33 cellular contexts compared by ENCODE assay signal in the genomic region with DNA sequence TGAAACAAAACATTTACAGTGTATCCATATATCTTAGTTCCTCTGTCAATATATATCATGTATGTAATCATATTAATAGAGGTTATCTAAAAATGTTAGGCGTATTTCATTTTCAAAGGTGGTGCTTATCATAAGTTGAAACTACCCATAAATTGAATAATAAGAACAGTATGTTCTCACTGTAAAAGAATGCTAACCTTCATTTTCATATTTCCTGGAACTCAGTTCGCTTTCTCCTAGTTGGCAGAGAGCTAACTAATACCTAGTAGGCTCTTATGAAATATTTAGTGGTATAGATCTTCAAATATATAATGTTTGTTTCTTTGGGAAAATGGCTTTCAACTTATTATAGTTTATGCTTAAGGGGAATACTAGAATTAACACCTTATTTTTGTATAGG.
"Had no signal": no experiment of that assay in that cellular context is flagged by ENCODE, and none has a peak within 500 bp of the region (broad histone marks: within the 10 kb centered on the region; RNA-seq: fewer than 3 reads in every experiment).

No MANE protein-coding gene starts in this region.

- DNase-seq: activated CD4-positive, alpha-beta memory T cell treated with anti-CD3 and anti-CD28 coated beads for 36 hours; activated CD4-positive, alpha-beta T cell treated with anti-CD3 and anti-CD28 coated beads for 36 hours; activated CD4-positive, alpha-beta T cell treated with anti-CD3 and anti-CD28 coated beads, Interleukin-2, amount 10 ng/mL, durations not matched to agents 24 days and 14 days; activated CD4-positive, CD25-positive, alpha-beta regulatory T cell; activated CD4-positive, CD25-positive, alpha-beta regulatory T cell treated with anti-CD3 and anti-CD28 coated beads, Interleukin-2, amount 50 U/mL, for 72 hours; activated CD8-positive, alpha-beta memory T cell treated with anti-CD3 and anti-CD28 coated beads, Interleukin-2, amount 10 ng/mL, durations not matched to agents 7 days and 5 days; activated CD8-positive, alpha-beta memory T cell treated with anti-CD3 and anti-CD28 coated beads, Interleukin-2, amount 50 U/mL, for 4 hours; activated CD8-positive, alpha-beta T cell treated with anti-CD3 and anti-CD28 coated beads, Interleukin-2, amount 10 ng/mL, durations not matched to agents 7 days and 5 days; activated gamma-delta T cell; activated naive CD4-positive, alpha-beta T cell; activated naive CD4-positive, alpha-beta T cell treated with anti-CD3 and anti-CD28 coated beads, Interleukin-2, amount 10 ng/mL, durations not matched to agents 7 days and 5 days; activated naive CD8-positive, alpha-beta T cell treated with anti-CD3 and anti-CD28 coated beads, Interleukin-2, amount 10 ng/mL, durations not matched to agents 7 days and 5 days; activated T-cell treated with anti-CD3 and anti-CD28 coated beads for 4 hours; activated T-cell treated with anti-CD3 and anti-CD28 coated beads, Interleukin-2, amount 50 U/mL, for 24 hours; activated T-cell treated with anti-CD3 and anti-CD28 coated beads, Interleukin-2, amount 50 U/mL, for 72 hours; amniotic stem cell; aorta; body of pancreas; caudate nucleus; colonic mucosa; dorsolateral prefrontal cortex; effector memory CD4-positive, alpha-beta T cell; endodermal cell; erythroblast; head of caudate nucleus; T-helper 1 cell; T-helper 17 cell; T1000 had no signal

- H3K4me1 Mint-ChIP-seq: activated CD4-positive, alpha-beta T cell treated with anti-CD3 and anti-CD28 coated beads for 36 hours; activated CD4-positive, alpha-beta T cell treated with anti-CD3 and anti-CD28 coated beads, Interleukin-2, amount 10 ng/mL, durations not matched to agents 24 days and 14 days; activated CD8-positive, alpha-beta memory T cell treated with anti-CD3 and anti-CD28 coated beads, Interleukin-2, amount 10 ng/mL, durations not matched to agents 7 days and 5 days; activated naive CD4-positive, alpha-beta T cell treated with anti-CD3 and anti-CD28 coated beads, Interleukin-2, amount 10 ng/mL, durations not matched to agents 7 days and 5 days; activated naive CD8-positive, alpha-beta T cell treated with anti-CD3 and anti-CD28 coated beads, Interleukin-2, amount 10 ng/mL, durations not matched to agents 7 days and 5 days had no signal

- ATAC-seq: activated CD4-positive, alpha-beta T cell treated with anti-CD3 and anti-CD28 coated beads for 36 hours; activated CD8-positive, alpha-beta memory T cell treated with anti-CD3 and anti-CD28 coated beads, Interleukin-2, amount 10 ng/mL, durations not matched to agents 7 days and 5 days; activated CD8-positive, alpha-beta T cell treated with anti-CD3 and anti-CD28 coated beads, Interleukin-2, amount 10 ng/mL, durations not matched to agents 7 days and 5 days; activated naive CD4-positive, alpha-beta T cell treated with anti-CD3 and anti-CD28 coated beads, Interleukin-2, amount 50 U/mL, for 72 hours; activated T-cell treated with anti-CD3 and anti-CD28 coated beads, Interleukin-2, amount 50 U/mL, for 72 hours; body of pancreas; foreskin keratinocyte; gastroesophageal sphincter; T-helper 17 cell had no signal

- H3K27ac Mint-ChIP-seq: activated CD4-positive, alpha-beta memory T cell treated with anti-CD3 and anti-CD28 coated beads for 36 hours; activated CD4-positive, alpha-beta T cell treated with anti-CD3 and anti-CD28 coated beads for 36 hours; activated CD4-positive, alpha-beta T cell treated with anti-CD3 and anti-CD28 coated beads, Interleukin-2, amount 10 ng/mL, durations not matched to agents 24 days and 14 days; activated CD8-positive, alpha-beta memory T cell treated with anti-CD3 and anti-CD28 coated beads, Interleukin-2, amount 10 ng/mL, durations not matched to agents 7 days and 5 days; activated CD8-positive, alpha-beta T cell treated with anti-CD3 and anti-CD28 coated beads, Interleukin-2, amount 10 ng/mL, durations not matched to agents 7 days and 5 days; activated naive CD4-positive, alpha-beta T cell treated with anti-CD3 and anti-CD28 coated beads, Interleukin-2, amount 10 ng/mL, durations not matched to agents 7 days and 5 days; activated naive CD4-positive, alpha-beta T cell treated with anti-CD3 and anti-CD28 coated beads, Interleukin-2, amount 50 U/mL, for 72 hours; activated naive CD8-positive, alpha-beta T cell treated with anti-CD3 and anti-CD28 coated beads, Interleukin-2, amount 10 ng/mL, durations not matched to agents 7 days and 5 days; activated T-cell treated with anti-CD3 and anti-CD28 coated beads, Interleukin-2, amount 50 U/mL, for 24 hours; activated T-cell treated with anti-CD3 and anti-CD28 coated beads, Interleukin-2, amount 50 U/mL, for 72 hours; endodermal cell; T-helper 17 cell; T-helper 2 cell treated with Interferon-gamma antibody and Interleukin-4, amounts not matched to agents 5 μg/mL and 100 μg/mL, for 36 hours had no signal

- H3K27me3 ChIP-seq: body of pancreas, colonic mucosa, dorsolateral prefrontal cortex, esophagus muscularis mucosa, foreskin keratinocyte, gastroesophageal sphincter had no signal

- H3K27me3 Mint-ChIP-seq: activated CD4-positive, alpha-beta memory T cell treated with anti-CD3 and anti-CD28 coated beads for 36 hours; activated CD4-positive, alpha-beta T cell treated with anti-CD3 and anti-CD28 coated beads for 36 hours; activated CD8-positive, alpha-beta memory T cell treated with anti-CD3 and anti-CD28 coated beads, Interleukin-2, amount 10 ng/mL, durations not matched to agents 7 days and 5 days; activated naive CD4-positive, alpha-beta T cell treated with anti-CD3 and anti-CD28 coated beads, Interleukin-2, amount 10 ng/mL, durations not matched to agents 7 days and 5 days; activated naive CD8-positive, alpha-beta T cell treated with anti-CD3 and anti-CD28 coated beads, Interleukin-2, amount 10 ng/mL, durations not matched to agents 7 days and 5 days; activated T-cell treated with anti-CD3 and anti-CD28 coated beads, Interleukin-2, amount 50 U/mL, for 24 hours; T-helper 17 cell had no signal

- H3K27ac ChIP-seq: colonic mucosa, dorsolateral prefrontal cortex, foreskin keratinocyte had no signal

- H3K9me3 ChIP-seq: body of pancreas, colonic mucosa, esophagus muscularis mucosa, gastroesophageal sphincter had no signal

- H3K9me3 Mint-ChIP-seq: activated CD4-positive, alpha-beta memory T cell treated with anti-CD3 and anti-CD28 coated beads for 36 hours; activated CD4-positive, alpha-beta T cell treated with anti-CD3 and anti-CD28 coated beads, Interleukin-2, amount 10 ng/mL, durations not matched to agents 24 days and 14 days; activated naive CD4-positive, alpha-beta T cell treated with anti-CD3 and anti-CD28 coated beads, Interleukin-2, amount 10 ng/mL, durations not matched to agents 7 days and 5 days; activated naive CD4-positive, alpha-beta T cell treated with anti-CD3 and anti-CD28 coated beads, Interleukin-2, amount 50 U/mL, for 72 hours; activated naive CD8-positive, alpha-beta T cell treated with anti-CD3 and anti-CD28 coated beads, Interleukin-2, amount 10 ng/mL, durations not matched to agents 7 days and 5 days; activated T-cell treated with anti-CD3 and anti-CD28 coated beads, Interleukin-2, amount 50 U/mL, for 24 hours; activated T-cell treated with anti-CD3 and anti-CD28 coated beads, Interleukin-2, amount 50 U/mL, for 72 hours; endodermal cell; T-helper 2 cell treated with Interferon-gamma antibody and Interleukin-4, amounts not matched to agents 5 μg/mL and 100 μg/mL, for 36 hours had no signal

- H3K36me3 Mint-ChIP-seq: activated CD4-positive, alpha-beta memory T cell treated with anti-CD3 and anti-CD28 coated beads for 36 hours; activated CD8-positive, alpha-beta memory T cell treated with anti-CD3 and anti-CD28 coated beads, Interleukin-2, amount 10 ng/mL, durations not matched to agents 7 days and 5 days; activated naive CD4-positive, alpha-beta T cell treated with anti-CD3 and anti-CD28 coated beads, Interleukin-2, amount 10 ng/mL, durations not matched to agents 7 days and 5 days; activated naive CD4-positive, alpha-beta T cell treated with anti-CD3 and anti-CD28 coated beads, Interleukin-2, amount 50 U/mL, for 72 hours; activated naive CD8-positive, alpha-beta T cell treated with anti-CD3 and anti-CD28 coated beads, Interleukin-2, amount 10 ng/mL, durations not matched to agents 7 days and 5 days had no signal

- H3K4me3 ChIP-seq: body of pancreas, colonic mucosa, dorsolateral prefrontal cortex, esophagus muscularis mucosa, gastroesophageal sphincter had no signal

- H3K4me3 Mint-ChIP-seq: activated CD4-positive, alpha-beta memory T cell treated with anti-CD3 and anti-CD28 coated beads for 36 hours; activated CD4-positive, alpha-beta T cell treated with anti-CD3 and anti-CD28 coated beads for 36 hours; activated CD4-positive, alpha-beta T cell treated with anti-CD3 and anti-CD28 coated beads, Interleukin-2, amount 10 ng/mL, durations not matched to agents 24 days and 14 days; activated CD8-positive, alpha-beta memory T cell treated with anti-CD3 and anti-CD28 coated beads, Interleukin-2, amount 10 ng/mL, durations not matched to agents 7 days and 5 days; activated CD8-positive, alpha-beta T cell treated with anti-CD3 and anti-CD28 coated beads, Interleukin-2, amount 10 ng/mL, durations not matched to agents 7 days and 5 days; activated naive CD4-positive, alpha-beta T cell treated with anti-CD3 and anti-CD28 coated beads, Interleukin-2, amount 10 ng/mL, durations not matched to agents 7 days and 5 days; activated naive CD8-positive, alpha-beta T cell treated with anti-CD3 and anti-CD28 coated beads, Interleukin-2, amount 10 ng/mL, durations not matched to agents 7 days and 5 days; activated T-cell treated with anti-CD3 and anti-CD28 coated beads, Interleukin-2, amount 50 U/mL, for 24 hours; activated T-cell treated with anti-CD3 and anti-CD28 coated beads, Interleukin-2, amount 50 U/mL, for 72 hours; endodermal cell; T-helper 17 cell; T-helper 2 cell treated with Interferon-gamma antibody and Interleukin-4, amounts not matched to agents 5 μg/mL and 100 μg/mL, for 36 hours had no signal

- H3K36me3 ChIP-seq: colonic mucosa, esophagus muscularis mucosa, gastroesophageal sphincter had no signal

- H3K4me1 ChIP-seq: colonic mucosa had no signal
